In genomic region chr9:136865768-136866103, GRCh38 we compare ENCODE assay signal across 8 cellular contexts. TPM values are rescaled to one million over a fixed set of nuclear protein-coding genes. Genes with fewer than 3 reads are reported as not detected.
DNase-seq lines count a peak whose midpoint lies in the region; ATAC-seq, FAIRE-seq and TF ChIP-seq lines count a peak whose summit lies in the region.

No MANE protein-coding gene starts in this region.

- H3K4me3 ChIP-seq in right atrium auricular region (peak overlapping the region; percentile 96 to 100), small intestine (ENCODE audit: low read depth in 1 of 2, low read length in 2 of 2) (peak overlapping the region; percentile 96 to 98)

- no peaks in the 10 kb centered on the region for H3K9me3 Mint-ChIP-seq in activated CD4-positive, alpha-beta memory T cell treated with anti-CD3 and anti-CD28 coated beads, Interleukin-2, amount 10 ng/mL, durations not matched to agents 7 days and 5 days

- ATAC-seq in GM19328 (IDR thresholded peaks at IDR 0.05; ENCODE audit: unreplicated experiment) (peak; percentile 5), HG03354 (IDR thresholded peaks at IDR 0.05; ENCODE audit: poor library complexity, severe bottlenecking, unreplicated experiment) (no peak)

- H3K27ac Mint-ChIP-seq in activated CD4-positive, alpha-beta memory T cell treated with anti-CD3 and anti-CD28 coated beads, Interleukin-2, amount 10 ng/mL, durations not matched to agents 7 days and 5 days: no peak overlapping the region

- FAIRE-seq in small intestine (lab: Jason Lieb, UNC): no peak

- TF ChIP-seq CTCF in right atrium auricular region (IDR thresholded peaks at IDR 0.05): no peak

- CTCF ChIA-PET in activated CD4-positive, alpha-beta memory T cell treated with anti-CD3 and anti-CD28 coated beads, Interleukin-2, amount 10 ng/mL, durations not matched to agents 7 days and 5 days (lab: Charles Lee): interaction anchor here (1.0 kb wide), 1 partner anchor 16 kb away, joined by 3 read pairs; no protein-coding TSS in a partner anchor

- H3K9me3 ChIP-seq in right atrium auricular region (no peaks in the 10 kb centered on the region), small intestine (ENCODE audit: control insufficient read depth, low read depth) (no peaks in the 10 kb centered on the region)

- no peaks in the 10 kb centered on the region for H3K27me3 ChIP-seq in right atrium auricular region
- no peaks in the 10 kb centered on the region for H3K27me3 ChIP-seq in small intestine (ENCODE audit: control insufficient read depth in 2 of 2, insufficient read depth in 2 of 2, low read length in 2 of 2)

- 0 to 3% (median 2%) methylated on average over 12 to 20 of the region's 20 CpGs for WGBS in small intestine, 3 donors

- no peaks in the 10 kb centered on the region for H3K27me3 Mint-ChIP-seq in activated CD4-positive, alpha-beta memory T cell treated with anti-CD3 and anti-CD28 coated beads, Interleukin-2, amount 10 ng/mL, durations not matched to agents 7 days and 5 days

- H3K27ac ChIP-seq in right atrium auricular region: peak overlapping the region; percentile 90 to 95
- H3K27ac ChIP-seq in small intestine (ENCODE audit: low read depth in 1 of 2, low read length in 1 of 2): peak overlapping the region; percentile 91 to 99

- peak overlapping the region; percentile 86 for H3K4me3 Mint-ChIP-seq in activated CD4-positive, alpha-beta memory T cell treated with anti-CD3 and anti-CD28 coated beads, Interleukin-2, amount 10 ng/mL, durations not matched to agents 7 days and 5 days

- peaks cover 25% of the 10 kb centered on the region for H3K36me3 Mint-ChIP-seq in activated CD4-positive, alpha-beta memory T cell treated with anti-CD3 and anti-CD28 coated beads, Interleukin-2, amount 10 ng/mL, durations not matched to agents 7 days and 5 days (ENCODE audit: low read depth)

- POLR2A ChIA-PET in activated CD4-positive, alpha-beta memory T cell treated with anti-CD3 and anti-CD28 coated beads, Interleukin-2, amount 10 ng/mL, durations not matched to agents 7 days and 5 days (lab: Charles Lee): interaction anchor here (0.8 to 1.4 kb wide), 5 partner anchors 9 to 36 kb away, joined by 3 to 10 read pairs (median 5); partner anchors contain the start of genes AJM1 and TRAF2

- H3K36me3 ChIP-seq in right atrium auricular region (peaks cover 32% of the 10 kb centered on the region), small intestine (ENCODE audit: control insufficient read depth in 2 of 2, insufficient read depth in 2 of 2, low read length in 2 of 2) (peaks cover 6 to 21% of the 10 kb centered on the region in 2 donors)

- DNase-seq in activated CD4-positive, alpha-beta memory T cell treated with anti-CD3 and anti-CD28 coated beads, Interleukin-2, amount 10 ng/mL, durations not matched to agents 7 days and 5 days: no peak
- DNase-seq in right atrium auricular region (ENCODE audit: low spot score) (no peak), small intestine (peak; percentile 82), ureter (ENCODE audit: low spot score) (no peak), NCI-H1417 treated with DMSO at 0.1 percent for 48 hours (lab: John Stamatoyannopoulos, UW) (no peak), NCI-H226 (no peak)

- H3K4me1 ChIP-seq in right atrium auricular region: peaks cover 0 to 26% of the 10 kb centered on the region in 2 donors
- peaks cover 3 to 6% of the 10 kb centered on the region in 2 donors for H3K4me1 ChIP-seq in small intestine (ENCODE audit: control insufficient read depth in 2 of 2, insufficient read depth in 1 of 2, low read depth in 1 of 2, low read length in 1 of 2)

- peaks cover 21% of the 10 kb centered on the region for H3K4me1 Mint-ChIP-seq in activated CD4-positive, alpha-beta memory T cell treated with anti-CD3 and anti-CD28 coated beads, Interleukin-2, amount 10 ng/mL, durations not matched to agents 7 days and 5 days

RNA-seq across cellular contexts. Expression of gene EDF1, which starts 0.4 kb away (rescaled TPM):
- 100 to 1,000 TPM; 301 to 316 TPM for total RNA-seq in activated CD4-positive, alpha-beta memory T cell treated with anti-CD3 and anti-CD28 coated beads, Interleukin-2, amount 10 ng/mL, durations not matched to agents 7 days and 5 days
- total RNA-seq in right atrium auricular region (100 to 1,000 TPM; 329 to 428 TPM), ureter (338 TPM)
- polyA plus RNA-seq in small intestine: 1,000 to 10,000 TPM in 2 of 3 donors, 100 to 1,000 TPM in 1; 556 to 1,582 (median 1,437) TPM

RNA-seq across cellular contexts. Expression of gene MAMDC4, which starts 13.6 kb away (rescaled TPM):
- total RNA-seq in activated CD4-positive, alpha-beta memory T cell treated with anti-CD3 and anti-CD28 coated beads, Interleukin-2, amount 10 ng/mL, durations not matched to agents 7 days and 5 days: 10 to 100 TPM; 12.5 to 13.6 TPM
- total RNA-seq in right atrium auricular region (1 to 10 TPM; 1.7 to 2.0 TPM), ureter (10.7 TPM)
- polyA plus RNA-seq in small intestine: 1 to 10 TPM; 4.6 to 8.9 (median 8.9) TPM

RNA-seq across cellular contexts. Expression of gene PHPT1, which starts 16.5 kb away (rescaled TPM):
- total RNA-seq in activated CD4-positive, alpha-beta memory T cell treated with anti-CD3 and anti-CD28 coated beads, Interleukin-2, amount 10 ng/mL, durations not matched to agents 7 days and 5 days: 10 to 100 TPM; 82.3 to 85.4 TPM
- 100 to 1,000 TPM; 140 to 154 TPM for total RNA-seq in right atrium auricular region
- polyA plus RNA-seq in small intestine: 100 to 1,000 TPM; 111 to 185 (median 152) TPM
- 109 TPM for total RNA-seq in ureter

RNA-seq across cellular contexts. Expression of gene TRAF2, which starts 20.6 kb away (rescaled TPM):
- total RNA-seq in activated CD4-positive, alpha-beta memory T cell treated with anti-CD3 and anti-CD28 coated beads, Interleukin-2, amount 10 ng/mL, durations not matched to agents 7 days and 5 days: 10 to 100 TPM; 43.6 to 45.7 TPM
- 1 to 10 TPM; 1.9 to 4.1 TPM for total RNA-seq in right atrium auricular region
- polyA plus RNA-seq in small intestine: 10 to 100 TPM; 11.2 to 14.3 (median 13.2) TPM
- 16.4 TPM for total RNA-seq in ureter

RNA-seq across cellular contexts. Expression of gene AJM1, which starts 23.5 kb away (rescaled TPM):
- total RNA-seq in activated CD4-positive, alpha-beta memory T cell treated with anti-CD3 and anti-CD28 coated beads, Interleukin-2, amount 10 ng/mL, durations not matched to agents 7 days and 5 days: 1 to 10 TPM; 8.7 TPM
- total RNA-seq in right atrium auricular region (1 to 10 TPM; 2.7 to 3.0 TPM), ureter (4.8 TPM)
- polyA plus RNA-seq in small intestine: 1 to 10 TPM; 1.1 to 3.3 (median 2.0) TPM
